In the genomic region with DNA sequence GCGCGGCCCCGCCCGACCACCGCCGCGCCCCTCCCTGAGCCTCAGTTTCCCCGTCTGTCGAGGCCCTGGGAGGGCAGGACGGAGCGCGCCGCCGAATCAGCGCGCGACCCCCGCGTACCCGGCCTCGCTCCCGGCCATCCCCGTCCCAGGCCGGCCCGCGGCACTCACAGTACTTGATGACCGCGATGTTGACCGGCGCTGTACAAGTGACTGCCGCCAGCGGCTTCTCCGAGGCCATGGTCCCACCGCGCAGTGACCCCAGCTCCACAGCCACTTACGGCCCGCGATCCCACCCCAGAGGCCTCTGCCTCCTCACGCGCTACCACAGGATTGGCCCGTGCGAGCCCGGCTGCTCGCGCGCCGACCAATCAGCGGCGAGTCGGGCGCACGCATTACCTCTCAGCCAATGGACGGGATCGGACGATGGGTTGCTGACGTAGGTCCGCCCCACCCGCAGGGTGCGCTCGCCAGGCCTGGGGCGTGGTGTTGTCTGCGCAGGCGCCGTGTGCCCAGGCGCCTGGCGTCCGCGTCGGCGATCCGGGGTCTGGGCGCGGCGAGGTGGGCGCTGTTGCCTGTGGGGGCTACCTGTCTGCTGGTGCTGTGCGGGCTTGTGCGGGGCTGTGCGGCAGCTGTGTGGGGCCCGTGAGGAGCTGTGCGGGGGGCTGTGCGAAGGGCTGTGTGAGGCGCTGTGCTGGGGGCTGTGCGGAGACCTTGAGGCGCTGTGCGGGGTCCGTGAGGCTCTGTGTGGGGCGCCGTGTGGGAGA, we compare ENCODE assay signal across 8 cellular contexts. TPM values are rescaled to one million over a fixed set of nuclear protein-coding genes. Genes with fewer than 3 reads are reported as not detected.
DNase-seq lines count a peak whose midpoint lies in the region; ATAC-seq lines count a peak whose summit lies in the region.

A gene with protein sequence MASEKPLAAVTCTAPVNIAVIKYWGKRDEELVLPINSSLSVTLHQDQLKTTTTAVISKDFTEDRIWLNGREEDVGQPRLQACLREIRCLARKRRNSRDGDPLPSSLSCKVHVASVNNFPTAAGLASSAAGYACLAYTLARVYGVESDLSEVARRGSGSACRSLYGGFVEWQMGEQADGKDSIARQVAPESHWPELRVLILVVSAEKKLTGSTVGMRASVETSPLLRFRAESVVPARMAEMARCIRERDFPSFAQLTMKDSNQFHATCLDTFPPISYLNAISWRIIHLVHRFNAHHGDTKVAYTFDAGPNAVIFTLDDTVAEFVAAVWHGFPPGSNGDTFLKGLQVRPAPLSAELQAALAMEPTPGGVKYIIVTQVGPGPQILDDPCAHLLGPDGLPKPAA (minus strand): TSS at position 249 of the 764 bp plus-strand sequence. CDS start 11 bp downstream, at position 238.

- H3K9me3 ChIP-seq in effector memory CD4-positive, alpha-beta T cell (ENCODE audit: control insufficient read depth, low read length) = no peaks in the 10 kb centered on the region

- ATAC-seq in GM19467 (IDR thresholded peaks at IDR 0.05; ENCODE audit: unreplicated experiment) = peak; percentile 93

- DNase-seq in CMK (ENCODE audit: low read depth) (peak; percentile 98), HS-27A (ENCODE audit: low read depth) (peak; percentile 93), NOMO-1 (lab: John Stamatoyannopoulos, UW; ENCODE audit: unreplicated experiment in 2 of 2) (peak; percentile 97 to 99), medulla oblongata (ENCODE audit: extremely low spot score) (peak; percentile 98)
- peak; percentile 93 to 96 (median 93) for DNase-seq in effector memory CD4-positive, alpha-beta T cell
- DNase-seq in stimulated activated CD8-positive, alpha-beta memory T cell treated with anti-CD3 and anti-CD28 coated beads, Interleukin-12 subunit alpha, Interleukin-12 subunit beta, amount 100 ng/mL, for 1 hour (ENCODE audit: low read depth) = peak; percentile 90

- peaks cover 14% of the 10 kb centered on the region for H3K4me1 ChIP-seq in effector memory CD4-positive, alpha-beta T cell (ENCODE audit: control insufficient read depth, insufficient read depth, low read length, poor library complexity, severe bottlenecking)

- CTCF ChIA-PET in activated CD8-positive, alpha-beta memory T cell treated with anti-CD3 and anti-CD28 coated beads for 36 hours (lab: Charles Lee) = interaction anchor here (1.0 to 1.4 kb wide), 5 partner anchors 20 to 74 kb away, joined by 3 to 9 read pairs (median 4); a partner anchor contains a TSS

- no peaks in the 10 kb centered on the region for H3K36me3 ChIP-seq in effector memory CD4-positive, alpha-beta T cell (ENCODE audit: control insufficient read depth, insufficient read depth, low read length)

- peak within 1 kb of the TSS; percentile 97 for H3K4me3 ChIP-seq in effector memory CD4-positive, alpha-beta T cell (ENCODE audit: insufficient read depth, low read depth, low read length, poor library complexity, severe bottlenecking)

- H3K27ac ChIP-seq in effector memory CD4-positive, alpha-beta T cell (ENCODE audit: insufficient read depth, low read length, poor library complexity, severe bottlenecking) = peak within 1 kb of the TSS; percentile 83

- no peaks in the 10 kb centered on the region for H3K27me3 ChIP-seq in effector memory CD4-positive, alpha-beta T cell (replicated peaks; ENCODE audit: control insufficient read depth, insufficient read depth, low read length, poor library complexity, severe bottlenecking)

- POLR2A ChIA-PET in activated CD8-positive, alpha-beta memory T cell treated with anti-CD3 and anti-CD28 coated beads for 36 hours (lab: Charles Lee) = interaction anchor here (0.6 to 1.4 kb wide), 6 partner anchors 24 to 119 kb away, joined by 3 to 4 read pairs (median 4); no protein-coding TSS in a partner anchor

RNA-seq across cellular contexts. Expression of the gene that starts here (rescaled TPM):
- total RNA-seq in activated CD8-positive, alpha-beta memory T cell treated with anti-CD3 and anti-CD28 coated beads for 36 hours = 10 to 100 TPM; 66.5 to 68.5 TPM

Comparison
In these comparisons a context has a peak if more than half of its experiments do, and no peak if none do; other contexts are left out.
1. Peak in every context shown above with its lines: DNase-seq, ATAC-seq, H3K4me3 ChIP-seq and H3K27ac ChIP-seq.